In genomic region chr7:103593691-103594090, GRCh38 we compare ENCODE assay signal across 27 cellular contexts.
A peak's percentile ranks its signal among the peaks of the same experiment; 100 is the strongest.
DNase-seq lines count a peak whose midpoint lies in the region; ATAC-seq and TF ChIP-seq lines count a peak whose summit lies in the region.
"Had no signal": no experiment of that assay in that cellular context is flagged by ENCODE, and none has a peak within 500 bp of the region (broad histone marks: within the 10 kb centered on the region; RNA-seq: fewer than 3 reads in every experiment).

No MANE protein-coding gene starts in this region.

- H3K4me1 ChIP-seq in RWPE2 (ENCODE audit: insufficient read depth, poor library complexity, severe bottlenecking) (peaks cover 9% of the 10 kb centered on the region), skeletal muscle satellite cell (ENCODE audit: control insufficient read depth, insufficient read depth, low read length) (peaks cover 10% of the 10 kb centered on the region)
- H3K4me1 ChIP-seq: colonic mucosa, esophagus muscularis mucosa, lower lobe of right lung, upper lobe of left lung had no signal

- H3K27ac ChIP-seq in RWPE2 (ENCODE audit: poor library complexity, severe bottlenecking): no peak overlapping the region
- H3K27ac ChIP-seq: cardiac muscle cell, colonic mucosa, esophagus muscularis mucosa, lower lobe of right lung, SK-N-MC, upper lobe of left lung had no signal

- ATAC-seq in RWPE2 (ENCODE audit: low read depth): peak; percentile 76
- no peak for ATAC-seq in left cardiac atrium
- ATAC-seq: lower lobe of right lung had no signal

- H3K36me3 Mint-ChIP-seq in glutamatergic neuron (ENCODE audit: unreplicated experiment): no peaks in the 10 kb centered on the region
- H3K36me3 Mint-ChIP-seq: activated naive CD4-positive, alpha-beta T cell treated with anti-CD3 and anti-CD28 coated beads, Interleukin-2, amount 10 ng/mL, durations not matched to agents 7 days and 5 days; CD4-positive, CD25-positive, alpha-beta regulatory T cell had no signal

- intact Hi-C loops in left cardiac atrium (cut with DNase I): no loop called here

- H3K36me3 ChIP-seq in RWPE2 (ENCODE audit: low read depth) (no peaks in the 10 kb centered on the region), skeletal muscle satellite cell (ENCODE audit: insufficient read depth, low read length) (no peaks in the 10 kb centered on the region)
- H3K36me3 ChIP-seq: colonic mucosa, esophagus muscularis mucosa, lower lobe of right lung, upper lobe of left lung had no signal

- DNase-seq in ELR (ENCODE audit: low read depth) (peak; percentile 20), RWPE2 (ENCODE audit: low spot score) (no peak), fibroblast of gingiva (ENCODE audit: low read depth) (peak; percentile 69), HUDEP-2 (lab: John Stamatoyannopoulos, UW; ENCODE audit: unreplicated experiment in 76 of 76) (no peak), glutamatergic neuron (no peak), left cardiac atrium (no peak)
- DNase-seq: activated CD4-positive, alpha-beta memory T cell treated with anti-CD3 and anti-CD28 coated beads, Interleukin-2, amount 10 ng/mL, durations not matched to agents 7 days and 5 days; activated CD4-positive, alpha-beta T cell treated with anti-CD3 and anti-CD28 coated beads for 1 hour; activated CD8-positive, alpha-beta memory T cell treated with anti-CD3 and anti-CD28 coated beads, Interleukin-2, amount 50 U/mL, for 48 hours; activated naive CD4-positive, alpha-beta T cell treated with anti-CD3 and anti-CD28 coated beads, Interleukin-2, amount 10 ng/mL, durations not matched to agents 7 days and 5 days; CD4-positive, CD25-positive, alpha-beta regulatory T cell; colonic mucosa; KG1; kidney; lower lobe of right lung; NCI-H1436; NCI-H2107; NCI-H446; NCI-H774; stimulated activated CD4-positive, alpha-beta T cell treated with anti-CD3 and anti-CD28 coated beads, Interleukin-4, amount 100 ng/mL, for 1 hour; substantia nigra; upper lobe of left lung had no signal

- H3K27ac Mint-ChIP-seq in glutamatergic neuron (ENCODE audit: unreplicated experiment): no peak overlapping the region
- H3K27ac Mint-ChIP-seq: activated CD4-positive, alpha-beta memory T cell treated with anti-CD3 and anti-CD28 coated beads, Interleukin-2, amount 10 ng/mL, durations not matched to agents 7 days and 5 days; activated naive CD4-positive, alpha-beta T cell treated with anti-CD3 and anti-CD28 coated beads, Interleukin-2, amount 10 ng/mL, durations not matched to agents 7 days and 5 days; CD4-positive, CD25-positive, alpha-beta regulatory T cell; nephron had no signal

- H3K4me3 ChIP-seq in RWPE2 (ENCODE audit: severe bottlenecking) (no peak overlapping the region), skeletal muscle satellite cell (ENCODE audit: low read length) (no peak overlapping the region)
- H3K4me3 ChIP-seq: cardiac muscle cell, colonic mucosa, esophagus muscularis mucosa, lower lobe of right lung, SK-N-MC, upper lobe of left lung had no signal

- H3K4me2 ChIP-seq in skeletal muscle satellite cell (ENCODE audit: low read length): peak overlapping the region; percentile 46

- H3K4me3 Mint-ChIP-seq in glutamatergic neuron (ENCODE audit: unreplicated experiment): no peak overlapping the region
- H3K4me3 Mint-ChIP-seq: activated CD4-positive, alpha-beta memory T cell treated with anti-CD3 and anti-CD28 coated beads, Interleukin-2, amount 10 ng/mL, durations not matched to agents 7 days and 5 days; activated naive CD4-positive, alpha-beta T cell treated with anti-CD3 and anti-CD28 coated beads, Interleukin-2, amount 10 ng/mL, durations not matched to agents 7 days and 5 days; CD4-positive, CD25-positive, alpha-beta regulatory T cell; nephron had no signal

- no peak for TF ChIP-seq CTCF in RWPE2 (IDR thresholded peaks at IDR 0.05; ENCODE audit: poor library complexity, severe bottlenecking)
- no peak for TF ChIP-seq CTCF in glutamatergic neuron (IDR thresholded peaks at IDR 0.05; ENCODE audit: partially characterized antibody, unreplicated experiment)

- no peaks in the 10 kb centered on the region for H3K9me3 ChIP-seq in RWPE2 (ENCODE audit: severe bottlenecking)
- no peaks in the 10 kb centered on the region for H3K9me3 ChIP-seq in skeletal muscle satellite cell (replicated peaks; ENCODE audit: low read length)
- H3K9me3 ChIP-seq: colonic mucosa, esophagus muscularis mucosa, lower lobe of right lung, upper lobe of left lung had no signal

- H3K4me1 Mint-ChIP-seq in glutamatergic neuron (ENCODE audit: low read depth, unreplicated experiment): peaks cover 14% of the 10 kb centered on the region
- H3K4me1 Mint-ChIP-seq: activated CD4-positive, alpha-beta memory T cell treated with anti-CD3 and anti-CD28 coated beads, Interleukin-2, amount 10 ng/mL, durations not matched to agents 7 days and 5 days; activated naive CD4-positive, alpha-beta T cell treated with anti-CD3 and anti-CD28 coated beads, Interleukin-2, amount 10 ng/mL, durations not matched to agents 7 days and 5 days; CD4-positive, CD25-positive, alpha-beta regulatory T cell; nephron had no signal

- H3K27me3 ChIP-seq in RWPE2 (ENCODE audit: insufficient read depth, poor library complexity, severe bottlenecking) (no peaks in the 10 kb centered on the region), skeletal muscle satellite cell (ENCODE audit: control insufficient read depth, insufficient read depth, low read length) (peaks cover 18% of the 10 kb centered on the region)
- H3K27me3 ChIP-seq: cardiac muscle cell, colonic mucosa, upper lobe of left lung had no signal

- no peaks in the 10 kb centered on the region for H3K27me3 Mint-ChIP-seq in glutamatergic neuron (ENCODE audit: unreplicated experiment)
- H3K27me3 Mint-ChIP-seq: activated naive CD4-positive, alpha-beta T cell treated with anti-CD3 and anti-CD28 coated beads, Interleukin-2, amount 10 ng/mL, durations not matched to agents 7 days and 5 days had no signal

- no peak overlapping the region for H3K9ac ChIP-seq in skeletal muscle satellite cell (ENCODE audit: low read depth, low read length)

- H3K9me3 Mint-ChIP-seq in glutamatergic neuron (ENCODE audit: unreplicated experiment): no peaks in the 10 kb centered on the region
- H3K9me3 Mint-ChIP-seq: activated CD4-positive, alpha-beta memory T cell treated with anti-CD3 and anti-CD28 coated beads, Interleukin-2, amount 10 ng/mL, durations not matched to agents 7 days and 5 days; activated naive CD4-positive, alpha-beta T cell treated with anti-CD3 and anti-CD28 coated beads, Interleukin-2, amount 10 ng/mL, durations not matched to agents 7 days and 5 days; nephron had no signal

Comparison
In these comparisons a context has a peak if more than half of its experiments do, and no peak if none do; other contexts are left out.
1. DNase-seq: peak in ELR (single experiment) and fibroblast of gingiva (single experiment); none in RWPE2 (single experiment), HUDEP-2 (0 of 76), glutamatergic neuron (single experiment) and left cardiac atrium (single experiment).